1 cellular context compared by ENCODE assay signal in the genomic region with DNA sequence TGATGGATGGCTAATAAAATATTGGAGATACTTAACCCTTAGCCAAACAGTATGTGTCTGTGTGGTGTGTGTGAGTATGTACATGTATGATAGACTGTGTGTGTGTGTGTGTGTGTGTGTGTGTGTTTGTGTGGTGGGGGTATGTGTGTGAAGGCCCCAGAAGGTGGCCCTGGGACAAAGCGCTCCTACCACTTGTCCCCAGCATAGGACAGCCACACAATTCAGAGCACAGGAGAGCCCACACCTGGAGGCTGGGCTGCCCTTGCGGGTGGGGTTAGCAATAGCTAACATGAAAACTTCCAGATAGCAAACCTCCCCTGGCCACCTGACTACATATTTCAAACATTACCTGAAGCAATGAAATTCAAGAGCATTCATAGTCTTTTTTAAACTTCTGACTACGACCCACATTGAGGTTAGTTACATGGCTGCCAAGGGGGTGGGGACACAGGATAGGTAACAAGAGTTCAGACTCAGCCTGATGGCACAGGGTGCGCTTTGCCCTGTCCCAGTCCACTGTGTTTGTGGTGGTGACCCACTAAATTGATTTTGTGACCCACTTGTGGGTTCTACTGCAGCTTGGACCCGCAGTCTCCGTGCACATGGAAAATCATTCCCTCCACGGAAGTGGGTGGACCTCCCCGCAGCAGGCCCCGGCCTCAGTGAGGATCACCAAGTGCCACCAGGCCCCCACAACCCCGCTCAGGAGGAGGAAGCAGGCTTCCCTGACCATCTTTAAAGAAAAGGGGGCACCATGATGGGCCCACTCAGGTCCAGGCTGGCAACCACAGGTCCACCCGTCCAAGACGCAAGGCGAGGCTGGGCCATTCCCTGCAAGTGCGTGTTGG.
TF ChIP-seq lines count a peak whose summit lies in the region.

No MANE protein-coding gene starts in this region.

TF ChIP-seq in WTC11, 78 proteins besides CTCF, POLR2A, EP300 and RAD21 (continued from another document):
- TF ChIP-seq, protein P1, sequence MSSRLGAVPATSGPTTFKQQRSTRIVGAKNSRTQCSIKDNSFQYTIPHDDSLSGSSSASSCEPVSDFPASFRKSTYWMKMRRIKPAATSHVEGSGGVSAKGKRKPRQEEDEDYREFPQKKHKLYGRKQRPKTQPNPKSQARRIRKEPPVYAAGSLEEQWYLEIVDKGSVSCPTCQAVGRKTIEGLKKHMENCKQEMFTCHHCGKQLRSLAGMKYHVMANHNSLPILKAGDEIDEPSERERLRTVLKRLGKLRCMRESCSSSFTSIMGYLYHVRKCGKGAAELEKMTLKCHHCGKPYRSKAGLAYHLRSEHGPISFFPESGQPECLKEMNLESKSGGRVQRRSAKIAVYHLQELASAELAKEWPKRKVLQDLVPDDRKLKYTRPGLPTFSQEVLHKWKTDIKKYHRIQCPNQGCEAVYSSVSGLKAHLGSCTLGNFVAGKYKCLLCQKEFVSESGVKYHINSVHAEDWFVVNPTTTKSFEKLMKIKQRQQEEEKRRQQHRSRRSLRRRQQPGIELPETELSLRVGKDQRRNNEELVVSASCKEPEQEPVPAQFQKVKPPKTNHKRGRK (CRISPR knock-in tag; IDR thresholded peaks at IDR 0.05; ENCODE audit: borderline replicate concordance) = no peak
- TF ChIP-seq, protein P2, sequence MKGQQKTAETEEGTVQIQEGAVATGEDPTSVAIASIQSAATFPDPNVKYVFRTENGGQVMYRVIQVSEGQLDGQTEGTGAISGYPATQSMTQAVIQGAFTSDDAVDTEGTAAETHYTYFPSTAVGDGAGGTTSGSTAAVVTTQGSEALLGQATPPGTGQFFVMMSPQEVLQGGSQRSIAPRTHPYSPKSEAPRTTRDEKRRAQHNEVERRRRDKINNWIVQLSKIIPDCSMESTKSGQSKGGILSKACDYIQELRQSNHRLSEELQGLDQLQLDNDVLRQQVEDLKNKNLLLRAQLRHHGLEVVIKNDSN (CRISPR knock-in tag; IDR thresholded peaks at IDR 0.05) = no peak
- no peak for TF ChIP-seq NR2C2 (CRISPR knock-in tag; IDR thresholded peaks at IDR 0.05)
- TF ChIP-seq, protein P3, sequence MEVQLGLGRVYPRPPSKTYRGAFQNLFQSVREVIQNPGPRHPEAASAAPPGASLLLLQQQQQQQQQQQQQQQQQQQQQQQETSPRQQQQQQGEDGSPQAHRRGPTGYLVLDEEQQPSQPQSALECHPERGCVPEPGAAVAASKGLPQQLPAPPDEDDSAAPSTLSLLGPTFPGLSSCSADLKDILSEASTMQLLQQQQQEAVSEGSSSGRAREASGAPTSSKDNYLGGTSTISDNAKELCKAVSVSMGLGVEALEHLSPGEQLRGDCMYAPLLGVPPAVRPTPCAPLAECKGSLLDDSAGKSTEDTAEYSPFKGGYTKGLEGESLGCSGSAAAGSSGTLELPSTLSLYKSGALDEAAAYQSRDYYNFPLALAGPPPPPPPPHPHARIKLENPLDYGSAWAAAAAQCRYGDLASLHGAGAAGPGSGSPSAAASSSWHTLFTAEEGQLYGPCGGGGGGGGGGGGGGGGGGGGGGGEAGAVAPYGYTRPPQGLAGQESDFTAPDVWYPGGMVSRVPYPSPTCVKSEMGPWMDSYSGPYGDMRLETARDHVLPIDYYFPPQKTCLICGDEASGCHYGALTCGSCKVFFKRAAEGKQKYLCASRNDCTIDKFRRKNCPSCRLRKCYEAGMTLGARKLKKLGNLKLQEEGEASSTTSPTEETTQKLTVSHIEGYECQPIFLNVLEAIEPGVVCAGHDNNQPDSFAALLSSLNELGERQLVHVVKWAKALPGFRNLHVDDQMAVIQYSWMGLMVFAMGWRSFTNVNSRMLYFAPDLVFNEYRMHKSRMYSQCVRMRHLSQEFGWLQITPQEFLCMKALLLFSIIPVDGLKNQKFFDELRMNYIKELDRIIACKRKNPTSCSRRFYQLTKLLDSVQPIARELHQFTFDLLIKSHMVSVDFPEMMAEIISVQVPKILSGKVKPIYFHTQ (CRISPR knock-in tag; IDR thresholded peaks at IDR 0.05) = no peak
TF ChIP-seq in WTC11: peak in this region for 0.
